8 cellular contexts compared by ENCODE assay signal in genomic region chr11:117985953-117986887, GRCh38. TPM values are rescaled to one million over a fixed set of nuclear protein-coding genes. Genes with fewer than 3 reads are reported as not detected.
A peak's percentile ranks its signal among the peaks of the same experiment; 100 is the strongest.
DNase-seq lines count a peak whose midpoint lies in the region; ATAC-seq and TF ChIP-seq lines count a peak whose summit lies in the region.

IL10RA (plus strand) TSS chr11:117986394; CDS start chr11:117986468, 74 bp downstream.

- in situ Hi-C loops in KBM-7 (cut with MboI; ENCODE audit: low pct_unique_long_range_greater_than_20kb, low sequenced_read_pairs) = no loop called here
- in situ Hi-C loops in astrocyte of the cerebellum (cut with HindIII; ENCODE audit: low sequenced_read_pairs) = no loop called here

- DNase-seq in EL (peak; percentile 38), KBM-7 (peak; percentile 91), astrocyte of the cerebellum (ENCODE audit: low read depth) (peak; percentile 5), cortex of kidney (lab: John Stamatoyannopoulos, UW) (no peak)

- ATAC-seq in GM21447 (IDR thresholded peaks at IDR 0.05; ENCODE audit: unreplicated experiment) = peak; percentile 82

- peak within 1 kb of the TSS; percentile 37; the same call in 1 of the 2 replicates for H3K9ac ChIP-seq in iPS-20b (ENCODE audit: low read depth, low read length)
- H3K9ac ChIP-seq in skeletal muscle tissue (ENCODE audit: low read depth in 1 of 3, low read length in 3 of 3) = peak within 1 kb of the TSS in 2 of 3 donors; percentile 54 to 60

- no peak within 1 kb of the TSS for H3K27ac ChIP-seq in iPS-20b (ENCODE audit: low read length)
- H3K27ac ChIP-seq in skeletal muscle tissue (ENCODE audit: low read depth, low read length) = peak within 1 kb of the TSS; percentile 71

- H3K36me3 ChIP-seq in iPS-20b (ENCODE audit: insufficient read depth, low read depth, low read length) = no peaks in the 10 kb centered on the region
- H3K36me3 ChIP-seq in skeletal muscle tissue (ENCODE audit: control insufficient read depth in 3 of 3, insufficient read depth in 3 of 3, low read length in 3 of 3) = no peaks in the 10 kb centered on the region

- TF ChIP-seq CTCF in astrocyte of the cerebellum (IDR thresholded peaks at IDR 0.05; ENCODE audit: low read depth, low read length, missing control alignments) = no peak

- no peaks in the 10 kb centered on the region for H3K4me1 ChIP-seq in iPS-20b (ENCODE audit: insufficient read depth, low read length)
- peaks cover 4 to 9% (median 6%) of the 10 kb centered on the region in 3 donors for H3K4me1 ChIP-seq in skeletal muscle tissue (ENCODE audit: control insufficient read depth in 3 of 3, insufficient read depth in 3 of 3, low read length in 3 of 3)

- H3K9me3 ChIP-seq in iPS-20b (ENCODE audit: insufficient read depth, low read depth, low read length) (no peaks in the 10 kb centered on the region), skeletal muscle tissue (ENCODE audit: control insufficient read depth in 3 of 3, low read length in 3 of 3) (no peaks in the 10 kb centered on the region)

- H3K4me3 ChIP-seq in astrocyte of the cerebellum (ENCODE audit: low read depth, low read length) (peak within 1 kb of the TSS; percentile 38), iPS-20b (ENCODE audit: low read length) (peak within 1 kb of the TSS; percentile 74), skeletal muscle tissue (ENCODE audit: low read length in 3 of 3) (peak within 1 kb of the TSS; percentile 57 to 71 (median 70))

- peaks cover 54% of the 10 kb centered on the region for H3K27me3 ChIP-seq in iPS-20b (ENCODE audit: insufficient read depth, low read length)
- peaks cover 24 to 38% (median 28%) of the 10 kb centered on the region in 3 donors for H3K27me3 ChIP-seq in skeletal muscle tissue (ENCODE audit: control insufficient read depth in 3 of 3, insufficient read depth in 3 of 3, low read length in 3 of 3)

- intact Hi-C loops in T-helper 2 cell treated with Interferon-gamma antibody and Interleukin-4, amounts not matched to agents 100 ng/mL and 5 ng/mL, for 36 hours (cut with micrococcal nuclease) = loop anchor here (1.0 to 5.0 kb wide), 6 partner anchors 15 to 144 kb away; no protein-coding TSS in a partner anchor

RNA-seq across cellular contexts. Expression of gene IL10RA, which starts in this region (rescaled TPM):
- 348 and 364 TPM in 2 replicates for total RNA-seq in T-helper 2 cell treated with Interferon-gamma antibody and Interleukin-4, amounts not matched to agents 100 ng/mL and 5 ng/mL, for 36 hours
- total RNA-seq in skeletal muscle tissue = 8.9 TPM

Comparison
In these comparisons a context has a peak if more than half of its experiments do, and no peak if none do; other contexts are left out.
1. RNA of gene IL10RA (total RNA-seq): 348 to 364 TPM in T-helper 2 cell treated with Interferon-gamma antibody and Interleukin-4, amounts not matched to agents 100 ng/mL and 5 ng/mL, for 36 hours; 8.9 TPM in skeletal muscle tissue (single experiment); every median in the first group is over 10 times any median in the second.
2. Peak in every context shown above with its lines, with median percentiles within 50 percentile points of each other: H3K4me3 ChIP-seq.